24 cellular contexts compared by ENCODE assay signal in the genomic region with DNA sequence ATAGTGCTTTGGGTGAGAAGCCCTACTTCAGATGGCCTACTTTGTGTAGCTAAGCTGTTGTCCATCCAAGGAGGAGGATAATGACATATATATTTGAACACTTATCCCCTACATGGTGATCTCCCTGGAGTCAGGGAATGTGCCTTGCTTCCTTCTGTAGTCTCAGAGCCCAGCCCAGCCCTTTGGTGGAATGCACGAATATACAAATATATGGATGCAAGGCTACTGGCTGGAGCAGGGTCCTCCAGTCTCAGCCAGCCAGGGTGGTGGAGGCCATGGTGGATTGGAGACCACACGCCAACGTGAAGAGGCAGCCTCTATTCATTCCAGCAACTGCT.
A peak's percentile ranks its signal among the peaks of the same experiment; 100 is the strongest.
DNase-seq lines count a peak whose midpoint lies in the region; ATAC-seq and TF ChIP-seq lines count a peak whose summit lies in the region.
"Had no signal": no experiment of that assay in that cellular context is flagged by ENCODE, and none has a peak within 500 bp of the region (broad histone marks: within the 10 kb centered on the region; RNA-seq: fewer than 3 reads in every experiment).

No MANE protein-coding gene starts in this region.

- peak overlapping the region in 5 of 11 experiments; percentile 32 to 48 (median 39); a peak in 6 of 22 replicates for H3K27ac ChIP-seq in BLaER1 treated with 17β-estradiol and CSF1 and Interleukin-3, amounts not matched to agents 10 nM and 100 nM
- H3K27ac ChIP-seq in Panc1 (ENCODE audit: low read length) (peak overlapping the region; percentile 52; the same call in 1 of the 2 replicates), osteoblast (ENCODE audit: low read depth, low read length) (peak overlapping the region; percentile 89)
- H3K27ac ChIP-seq: cardiac muscle cell, testis, WERI-Rb-1 had no signal

- no peak overlapping the region for H3K4me3 Mint-ChIP-seq in endothelial cell (ENCODE audit: unreplicated experiment)
- H3K4me3 Mint-ChIP-seq in nephron progenitor cell, result no peak overlapping the region
- H3K4me3 Mint-ChIP-seq: activated CD4-positive, alpha-beta T cell treated with anti-CD3 and anti-CD28 coated beads, Interleukin-2, amount 10 ng/mL, durations not matched to agents 7 days and 5 days; activated CD8-positive, alpha-beta memory T cell treated with anti-CD3 and anti-CD28 coated beads, Interleukin-2, amount 10 ng/mL, durations not matched to agents 7 days and 5 days; activated T-cell treated with anti-CD3 and anti-CD28 coated beads, Interleukin-2, amount 50 U/mL, for 72 hours; CD4-positive, alpha-beta memory T cell; memory B cell; stimulated activated naive B cell treated with anti-CD40 and anti-IgM and Interleukin-4, amounts not matched to agents 10 μg/mL and 1 μg/mL and 100 μg/mL, for 72 hours had no signal

- no peak overlapping the region for H3K4me3 ChIP-seq in BLaER1 treated with 17β-estradiol and CSF1 and Interleukin-3, amounts not matched to agents 10 nM and 100 nM
- H3K4me3 ChIP-seq in Panc1 (ENCODE audit: low read depth in 2 of 2, low read length in 2 of 2) (no peak overlapping the region), osteoblast (ENCODE audit: insufficient read depth, low read length) (no peak overlapping the region), BE2C (ENCODE audit: low read depth, low read length) (no peak overlapping the region)
- H3K4me3 ChIP-seq: cardiac muscle cell, testis had no signal

- peak overlapping the region; percentile 56 for H2AFZ ChIP-seq in osteoblast (ENCODE audit: low read length)

- peaks cover 0 to 7% (median 0%) of the 10 kb centered on the region in 11 experiments; a peak in 9 of 22 replicates for H3K9me3 ChIP-seq in BLaER1 treated with 17β-estradiol and CSF1 and Interleukin-3, amounts not matched to agents 10 nM and 100 nM (replicated peaks in 1 of 11)
- H3K9me3 ChIP-seq in Panc1 (ENCODE audit: control insufficient read depth, insufficient read depth, low read depth, low read length) (no peaks in the 10 kb centered on the region), osteoblast (ENCODE audit: low read depth, low read length) (no peaks in the 10 kb centered on the region), BE2C (no peaks in the 10 kb centered on the region)
- H3K9me3 ChIP-seq: testis had no signal

- H3K9me3 Mint-ChIP-seq in endothelial cell (ENCODE audit: unreplicated experiment), result no peaks in the 10 kb centered on the region
- H3K9me3 Mint-ChIP-seq in nephron progenitor cell, result no peaks in the 10 kb centered on the region
- H3K9me3 Mint-ChIP-seq: activated CD4-positive, alpha-beta T cell treated with anti-CD3 and anti-CD28 coated beads, Interleukin-2, amount 10 ng/mL, durations not matched to agents 7 days and 5 days; activated T-cell treated with anti-CD3 and anti-CD28 coated beads, Interleukin-2, amount 50 U/mL, for 72 hours; CD4-positive, alpha-beta memory T cell; memory B cell; naive B cell; stimulated activated naive B cell treated with anti-CD40 and anti-IgM and Interleukin-4, amounts not matched to agents 10 μg/mL and 1 μg/mL and 100 μg/mL, for 72 hours had no signal

- H3K27ac Mint-ChIP-seq in endothelial cell (ENCODE audit: unreplicated experiment) (peak overlapping the region; percentile 89), nephron progenitor cell (no peak overlapping the region)
- H3K27ac Mint-ChIP-seq: activated CD4-positive, alpha-beta T cell treated with anti-CD3 and anti-CD28 coated beads, Interleukin-2, amount 10 ng/mL, durations not matched to agents 7 days and 5 days; activated CD8-positive, alpha-beta memory T cell treated with anti-CD3 and anti-CD28 coated beads, Interleukin-2, amount 10 ng/mL, durations not matched to agents 7 days and 5 days; activated T-cell treated with anti-CD3 and anti-CD28 coated beads, Interleukin-2, amount 50 U/mL, for 72 hours; CD4-positive, alpha-beta memory T cell; memory B cell; stimulated activated naive B cell treated with anti-CD40 and anti-IgM and Interleukin-4, amounts not matched to agents 10 μg/mL and 1 μg/mL and 100 μg/mL, for 72 hours had no signal

- H3K36me3 Mint-ChIP-seq in endothelial cell (ENCODE audit: low read depth, unreplicated experiment) (peaks cover 4% of the 10 kb centered on the region), nephron progenitor cell (ENCODE audit: low read depth) (peaks cover 13% of the 10 kb centered on the region)
- H3K36me3 Mint-ChIP-seq: activated CD8-positive, alpha-beta memory T cell treated with anti-CD3 and anti-CD28 coated beads, Interleukin-2, amount 10 ng/mL, durations not matched to agents 7 days and 5 days; CD4-positive, alpha-beta memory T cell had no signal

- peaks cover 5 to 30% (median 7%) of the 10 kb centered on the region in 11 experiments; a peak in 14 of 22 replicates for H3K36me3 ChIP-seq in BLaER1 treated with 17β-estradiol and CSF1 and Interleukin-3, amounts not matched to agents 10 nM and 100 nM
- H3K36me3 ChIP-seq in Panc1 (ENCODE audit: control insufficient read depth, insufficient read depth, low read length), result no peaks in the 10 kb centered on the region
- H3K36me3 ChIP-seq in osteoblast (ENCODE audit: insufficient read depth, low read length), result no peaks in the 10 kb centered on the region
- H3K36me3 ChIP-seq in BE2C, result no peaks in the 10 kb centered on the region
- H3K36me3 ChIP-seq: cardiac muscle cell, WERI-Rb-1 had no signal

- no peaks in the 10 kb centered on the region for H3K79me2 ChIP-seq in osteoblast (ENCODE audit: insufficient read depth, low read length)

- peak overlapping the region in 6 of 11 experiments; percentile 36 to 79 (median 63); a peak in 11 of 22 replicates for H3K4me2 ChIP-seq in BLaER1 treated with 17β-estradiol and CSF1 and Interleukin-3, amounts not matched to agents 10 nM and 100 nM
- H3K4me2 ChIP-seq in osteoblast (ENCODE audit: insufficient read depth, low read length), result peak overlapping the region; percentile 63

- peaks cover 17 to 54% (median 43%) of the 10 kb centered on the region in 10 experiments for H3K4me1 ChIP-seq in BLaER1 treated with 17β-estradiol and CSF1 and Interleukin-3, amounts not matched to agents 10 nM and 100 nM
- H3K4me1 ChIP-seq in Panc1 (ENCODE audit: control insufficient read depth, insufficient read depth, low read length) (peaks cover 12% of the 10 kb centered on the region), osteoblast (ENCODE audit: insufficient read depth, low read length) (peaks cover 29% of the 10 kb centered on the region), BE2C (no peaks in the 10 kb centered on the region)
- H3K4me1 ChIP-seq: testis had no signal

- no peaks in the 10 kb centered on the region for H3K27me3 ChIP-seq in BLaER1 treated with 17β-estradiol and CSF1 and Interleukin-3, amounts not matched to agents 10 nM and 100 nM
- H3K27me3 ChIP-seq in Panc1 (ENCODE audit: control insufficient read depth, insufficient read depth, low read length) (no peaks in the 10 kb centered on the region), osteoblast (ENCODE audit: insufficient read depth, low read length) (no peaks in the 10 kb centered on the region), BE2C (no peaks in the 10 kb centered on the region)
- H3K27me3 ChIP-seq: cardiac muscle cell, testis had no signal

- no peak overlapping the region for H3K9ac ChIP-seq in BLaER1 treated with 17β-estradiol and CSF1 and Interleukin-3, amounts not matched to agents 10 nM and 100 nM

- no peaks in the 10 kb centered on the region for H4K20me1 ChIP-seq in BLaER1 treated with 17β-estradiol and CSF1 and Interleukin-3, amounts not matched to agents 10 nM and 100 nM
- no peaks in the 10 kb centered on the region for H4K20me1 ChIP-seq in osteoblast (ENCODE audit: insufficient read depth, low read length)

- peaks cover 5% of the 10 kb centered on the region for H3K27me3 Mint-ChIP-seq in endothelial cell (ENCODE audit: unreplicated experiment)
- H3K27me3 Mint-ChIP-seq in nephron progenitor cell (ENCODE audit: low read depth, poor library complexity), result peaks cover 11% of the 10 kb centered on the region
- H3K27me3 Mint-ChIP-seq: activated CD4-positive, alpha-beta T cell treated with anti-CD3 and anti-CD28 coated beads, Interleukin-2, amount 10 ng/mL, durations not matched to agents 7 days and 5 days; activated CD8-positive, alpha-beta memory T cell treated with anti-CD3 and anti-CD28 coated beads, Interleukin-2, amount 10 ng/mL, durations not matched to agents 7 days and 5 days; CD4-positive, alpha-beta memory T cell; memory B cell; naive B cell; stimulated activated naive B cell treated with anti-CD40 and anti-IgM and Interleukin-4, amounts not matched to agents 10 μg/mL and 1 μg/mL and 100 μg/mL, for 72 hours had no signal

- ATAC-seq in Panc1, result no peak
- ATAC-seq: activated CD8-positive, alpha-beta memory T cell treated with anti-CD3 and anti-CD28 coated beads, Interleukin-2, amount 10 ng/mL, durations not matched to agents 7 days and 5 days; activated T-cell treated with anti-CD3 and anti-CD28 coated beads, Interleukin-2, amount 50 U/mL, for 72 hours; stimulated activated naive B cell treated with anti-CD40 and anti-IgM and Interleukin-4, amounts not matched to agents 10 μg/mL and 1 μg/mL and 100 μg/mL, for 72 hours had no signal

- DNase-seq in Panc1 (ENCODE audit: low read depth, low spot score), result no peak
- no peak for DNase-seq in endothelial cell (ENCODE audit: low spot score)
- no peak for DNase-seq in osteoblast (ENCODE audit: insufficient read length, low spot score, missing footprints)
- DNase-seq in nephron progenitor cell, result no peak
- no peak for DNase-seq in BE2C
- DNase-seq in nucleus accumbens (lab: John Stamatoyannopoulos, UW), result no peak
- DNase-seq in DMS 273 treated with DMSO at 0.1 percent for 48 hours (lab: John Stamatoyannopoulos, UW), result no peak
- DNase-seq: activated CD4-positive, alpha-beta T cell treated with anti-CD3 and anti-CD28 coated beads, Interleukin-2, amount 10 ng/mL, durations not matched to agents 7 days and 5 days; activated CD8-positive, alpha-beta memory T cell treated with anti-CD3 and anti-CD28 coated beads, Interleukin-2, amount 10 ng/mL, durations not matched to agents 7 days and 5 days; activated naive CD4-positive, alpha-beta T cell treated with Interleukin-2 at 50 U/mL for 16 hours; activated T-cell treated with anti-CD3 and anti-CD28 coated beads, Interleukin-2, amount 50 U/mL, for 72 hours; CD4-positive, alpha-beta memory T cell; cortex of kidney; GOT3; Karpas-422; naive B cell; NCI-H1694 treated with DMSO at 0.1 percent for 48 hours; stimulated activated CD4-positive, alpha-beta T cell treated with anti-CD3 and anti-CD28 coated beads, Interleukin-4, amount 100 ng/mL, for 1 hour; stimulated activated naive B cell treated with anti-CD40 and anti-IgM and Interleukin-4, amounts not matched to agents 10 μg/mL and 1 μg/mL and 100 μg/mL, for 72 hours; testis had no signal

- no peak for TF ChIP-seq CTCF in Panc1 (IDR thresholded peaks at IDR 0.05)
- no peak for TF ChIP-seq CTCF in endothelial cell (IDR thresholded peaks at IDR 0.05; ENCODE audit: unreplicated experiment)
- no peak for TF ChIP-seq CTCF in osteoblast (IDR thresholded peaks at IDR 0.05; ENCODE audit: extremely low read depth, low read depth, low read length)
- no peak for TF ChIP-seq CTCF in nephron progenitor cell (IDR thresholded peaks at IDR 0.05)
- TF ChIP-seq CTCF in BE2C (IDR thresholded peaks at IDR 0.05; ENCODE audit: low read depth, low read length), result no peak

- in situ Hi-C loops in Panc1 (cut with HindIII; ENCODE audit: low pct_unique_long_range_greater_than_20kb, low sequenced_read_pairs), result no loop called here

- H3K4me1 Mint-ChIP-seq in endothelial cell (ENCODE audit: unreplicated experiment) (peaks cover 50% of the 10 kb centered on the region), nephron progenitor cell (peaks cover 16% of the 10 kb centered on the region)
- H3K4me1 Mint-ChIP-seq: memory B cell had no signal

- POLR2A ChIA-PET in Panc1 (lab: Charles Lee), result no interaction called here

- intact Hi-C loops in Panc1 (cut with micrococcal nuclease; ENCODE audit: unreplicated experiment), result no loop called here

- CTCF ChIA-PET in Panc1 (lab: Charles Lee), result no interaction called here

- no TSS peak for BruUV-seq in Panc1 (replicated peaks; lab: Mats Ljungman, UMichigan)
